Comparison of ENCODE assay signal across 12 cellular contexts in the genomic region with DNA sequence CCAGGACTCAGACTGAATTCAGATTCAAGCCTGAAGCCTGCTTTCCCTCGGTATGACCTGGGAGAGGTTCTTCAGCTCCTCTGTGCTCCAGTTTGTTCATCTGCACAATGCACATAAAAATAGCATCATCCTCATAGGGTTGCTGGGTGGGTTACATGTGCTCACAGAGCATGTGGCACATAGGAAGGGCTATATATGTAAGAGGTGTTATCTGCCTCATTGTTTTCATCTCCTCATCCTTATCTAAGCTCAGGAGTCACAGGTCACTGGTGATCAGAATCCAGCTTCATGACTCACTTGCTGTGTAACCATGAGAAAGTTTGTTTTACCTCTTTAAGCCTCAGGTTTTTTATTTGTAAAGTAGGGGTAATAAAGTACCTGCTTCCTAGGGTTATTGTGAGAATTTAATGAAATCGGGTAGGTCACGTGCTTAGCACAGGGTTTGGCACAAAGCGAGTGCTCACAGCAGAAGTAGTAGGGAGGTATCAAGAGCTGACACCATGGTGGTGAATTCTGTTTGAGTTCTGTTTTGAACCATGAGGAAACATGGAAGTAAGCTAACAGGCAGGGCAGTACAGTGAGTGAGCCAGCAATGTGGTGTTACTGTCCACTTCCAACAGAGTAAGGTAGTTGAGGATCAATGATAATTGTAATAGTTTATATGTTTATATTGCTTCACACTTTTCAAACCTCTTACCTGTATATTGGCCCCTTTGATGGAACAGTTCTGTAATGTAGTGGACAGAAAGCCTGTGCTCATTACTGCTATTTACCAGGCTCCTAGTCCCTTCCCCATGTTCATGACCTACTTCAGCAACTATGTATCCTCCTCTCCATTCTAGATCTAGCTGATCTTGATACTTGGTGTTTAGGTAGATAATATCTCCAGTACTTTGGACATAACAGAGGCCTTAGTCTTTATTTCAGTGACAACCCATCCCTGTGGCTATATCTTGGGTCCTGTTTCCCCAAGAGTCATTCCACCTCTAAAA.
DNase-seq lines count a peak whose midpoint lies in the region; ATAC-seq and TF ChIP-seq lines count a peak whose summit lies in the region.
"Had no signal": no experiment of that assay in that cellular context is flagged by ENCODE, and none has a peak within 500 bp of the region (broad histone marks: within the 10 kb centered on the region; RNA-seq: fewer than 3 reads in every experiment).

No MANE protein-coding gene starts in this region.

- H4K20me1 ChIP-seq in hepatocyte (ENCODE audit: insufficient read depth, poor library complexity, severe bottlenecking) (no peaks in the 10 kb centered on the region), smooth muscle cell (ENCODE audit: low read depth) (no peaks in the 10 kb centered on the region)

- no peak overlapping the region for H3K4me3 ChIP-seq in hepatocyte
- H3K4me3 ChIP-seq in smooth muscle cell = no peak overlapping the region

- no peak overlapping the region for H2AFZ ChIP-seq in hepatocyte
- no peak overlapping the region for H2AFZ ChIP-seq in smooth muscle cell (ENCODE audit: low read depth)

- 50% methylated on average over 4 of the region's 4 CpGs for WGBS in hepatocyte (ENCODE audit: low lambda C conversion rate, missing lambda C conversion rate)
- WGBS in smooth muscle cell (ENCODE audit: low lambda C conversion rate) = 93% methylated on average over 4 of the region's 4 CpGs

- H3K9ac ChIP-seq in smooth muscle cell (ENCODE audit: low read depth) = no peak overlapping the region

- CTCF ChIA-PET in WTC11 (lab: Charles Lee) = interaction anchor here (0.6 kb wide), 1 partner anchor 95 kb away, joined by 3 read pairs; no protein-coding TSS in a partner anchor

- no peaks in the 10 kb centered on the region for H3K79me2 ChIP-seq in hepatocyte
- no peaks in the 10 kb centered on the region for H3K79me2 ChIP-seq in smooth muscle cell (ENCODE audit: low read depth)

- DNase-seq in Right ventricle myocardium superior (no peak), Right ventricle myocardium inferior (ENCODE audit: missing footprints) (no peak), WTC11 (ENCODE audit: low spot score) (no peak), hepatocyte (ENCODE audit: low spot score) (peak; percentile 61), smooth muscle cell (lab: John Stamatoyannopoulos, UW; ENCODE audit: unreplicated experiment) (no peak), GM19240 (ENCODE audit: insufficient read length, low spot score) (no peak)
- DNase-seq in activated T-cell treated with anti-CD3 and anti-CD28 coated beads, Interleukin-2, amount 50 U/mL, for 48 hours = no peak
- no peak for DNase-seq in stimulated activated naive B cell treated with anti-CD40 and anti-IgM and Interleukin-4, amounts not matched to agents 10 μg/mL and 1 μg/mL and 100 μg/mL, for 72 hours
- DNase-seq: activated CD4-positive, CD25-positive, alpha-beta regulatory T cell treated with anti-CD3 and anti-CD28 coated beads, Interleukin-2, amount 50 U/mL, for 72 hours; NCI-H2227 treated with DMSO at 0.1 percent for 48 hours; T-cell had no signal

- no peaks in the 10 kb centered on the region for H3F3A ChIP-seq in smooth muscle cell (ENCODE audit: low read depth)

- no peaks in the 10 kb centered on the region for H3K36me3 Mint-ChIP-seq in WTC11
- peaks cover 27 to 36% of the 10 kb centered on the region in 2 donors for H3K36me3 Mint-ChIP-seq in stimulated activated naive B cell treated with anti-CD40 and anti-IgM and Interleukin-4, amounts not matched to agents 10 μg/mL and 1 μg/mL and 100 μg/mL, for 72 hours

- no peaks in the 10 kb centered on the region for H3K27me3 Mint-ChIP-seq in WTC11 (ENCODE audit: low read depth)
- H3K27me3 Mint-ChIP-seq in stimulated activated naive B cell treated with anti-CD40 and anti-IgM and Interleukin-4, amounts not matched to agents 10 μg/mL and 1 μg/mL and 100 μg/mL, for 72 hours = no peaks in the 10 kb centered on the region
- H3K27me3 Mint-ChIP-seq: T-cell had no signal

- POLR2A ChIA-PET in WTC11 (lab: Charles Lee) = no interaction called here

- no peak overlapping the region for H3K4me3 Mint-ChIP-seq in WTC11
- H3K4me3 Mint-ChIP-seq in stimulated activated naive B cell treated with anti-CD40 and anti-IgM and Interleukin-4, amounts not matched to agents 10 μg/mL and 1 μg/mL and 100 μg/mL, for 72 hours = no peak overlapping the region
- H3K4me3 Mint-ChIP-seq: T-cell had no signal

- peak overlapping the region; percentile 0; the same call in 1 of the 2 replicates for H3K27ac Mint-ChIP-seq in WTC11
- H3K27ac Mint-ChIP-seq in stimulated activated naive B cell treated with anti-CD40 and anti-IgM and Interleukin-4, amounts not matched to agents 10 μg/mL and 1 μg/mL and 100 μg/mL, for 72 hours = no peak overlapping the region
- H3K27ac Mint-ChIP-seq: T-cell had no signal

- no peaks in the 10 kb centered on the region for H3K4me1 Mint-ChIP-seq in WTC11
- H3K4me1 Mint-ChIP-seq in stimulated activated naive B cell treated with anti-CD40 and anti-IgM and Interleukin-4, amounts not matched to agents 10 μg/mL and 1 μg/mL and 100 μg/mL, for 72 hours = no peaks in the 10 kb centered on the region
- H3K4me1 Mint-ChIP-seq: T-cell had no signal

- H3K27ac ChIP-seq in hepatocyte = peak overlapping the region; percentile 60
- H3K27ac ChIP-seq in smooth muscle cell (ENCODE audit: low read depth) = peak overlapping the region; percentile 10
- H3K27ac ChIP-seq: neutrophil had no signal

- no peaks in the 10 kb centered on the region for H3K27me3 ChIP-seq in hepatocyte
- H3K27me3 ChIP-seq in smooth muscle cell (ENCODE audit: low read depth) = no peaks in the 10 kb centered on the region
- H3K27me3 ChIP-seq: neutrophil had no signal

- peak; percentile 56 for ATAC-seq in Right ventricle myocardium superior (ENCODE audit: poor library complexity)
- no peak for ATAC-seq in Right ventricle myocardium inferior
- ATAC-seq in WTC11 = no peak
- ATAC-seq in stimulated activated naive B cell treated with anti-CD40 and anti-IgM and Interleukin-4, amounts not matched to agents 10 μg/mL and 1 μg/mL and 100 μg/mL, for 72 hours (replicated peaks) = no peak
- ATAC-seq: T-cell had no signal

- no peaks in the 10 kb centered on the region for H3K36me3 ChIP-seq in hepatocyte (replicated peaks; ENCODE audit: insufficient read depth, low read depth)
- no peaks in the 10 kb centered on the region for H3K36me3 ChIP-seq in smooth muscle cell (ENCODE audit: low read depth)
- H3K36me3 ChIP-seq: neutrophil had no signal

- no peak for TF ChIP-seq CTCF in WTC11 (IDR thresholded peaks at IDR 0.05)
- TF ChIP-seq CTCF in hepatocyte (IDR thresholded peaks at IDR 0.05; ENCODE audit: poor library complexity) = no peak
- no peak for TF ChIP-seq CTCF in smooth muscle cell (IDR thresholded peaks at IDR 0.05; ENCODE audit: borderline replicate concordance, insufficient read depth, poor library complexity, severe bottlenecking)

- intact Hi-C loops in Right ventricle myocardium superior (cut with DNase I) = no loop called here
- intact Hi-C loops in Right ventricle myocardium inferior (cut with DNase I) = no loop called here

- H3K4me2 ChIP-seq in hepatocyte (no peak overlapping the region), smooth muscle cell (no peak overlapping the region)

- H3K9me3 Mint-ChIP-seq in WTC11 = no peaks in the 10 kb centered on the region
- no peaks in the 10 kb centered on the region for H3K9me3 Mint-ChIP-seq in stimulated activated naive B cell treated with anti-CD40 and anti-IgM and Interleukin-4, amounts not matched to agents 10 μg/mL and 1 μg/mL and 100 μg/mL, for 72 hours
- H3K9me3 Mint-ChIP-seq: T-cell had no signal

- H3K4me1 ChIP-seq in hepatocyte (ENCODE audit: insufficient read depth) (peaks cover 6% of the 10 kb centered on the region), smooth muscle cell (ENCODE audit: low read depth) (no peaks in the 10 kb centered on the region)

- no peaks in the 10 kb centered on the region for H3K9me2 ChIP-seq in hepatocyte (replicated peaks; ENCODE audit: insufficient read depth)

- H3K9me3 ChIP-seq in hepatocyte (ENCODE audit: low read depth) (no peaks in the 10 kb centered on the region), smooth muscle cell (replicated peaks; ENCODE audit: low read depth) (no peaks in the 10 kb centered on the region)
- H3K9me3 ChIP-seq: neutrophil had no signal

TF ChIP-seq in WTC11, 78 proteins besides CTCF, POLR2A, EP300 and RAD21:
- peak; percentile 57 for TF ChIP-seq GABPB1 (CRISPR knock-in tag; IDR thresholded peaks at IDR 0.05)
- TF ChIP-seq, protein P1, sequence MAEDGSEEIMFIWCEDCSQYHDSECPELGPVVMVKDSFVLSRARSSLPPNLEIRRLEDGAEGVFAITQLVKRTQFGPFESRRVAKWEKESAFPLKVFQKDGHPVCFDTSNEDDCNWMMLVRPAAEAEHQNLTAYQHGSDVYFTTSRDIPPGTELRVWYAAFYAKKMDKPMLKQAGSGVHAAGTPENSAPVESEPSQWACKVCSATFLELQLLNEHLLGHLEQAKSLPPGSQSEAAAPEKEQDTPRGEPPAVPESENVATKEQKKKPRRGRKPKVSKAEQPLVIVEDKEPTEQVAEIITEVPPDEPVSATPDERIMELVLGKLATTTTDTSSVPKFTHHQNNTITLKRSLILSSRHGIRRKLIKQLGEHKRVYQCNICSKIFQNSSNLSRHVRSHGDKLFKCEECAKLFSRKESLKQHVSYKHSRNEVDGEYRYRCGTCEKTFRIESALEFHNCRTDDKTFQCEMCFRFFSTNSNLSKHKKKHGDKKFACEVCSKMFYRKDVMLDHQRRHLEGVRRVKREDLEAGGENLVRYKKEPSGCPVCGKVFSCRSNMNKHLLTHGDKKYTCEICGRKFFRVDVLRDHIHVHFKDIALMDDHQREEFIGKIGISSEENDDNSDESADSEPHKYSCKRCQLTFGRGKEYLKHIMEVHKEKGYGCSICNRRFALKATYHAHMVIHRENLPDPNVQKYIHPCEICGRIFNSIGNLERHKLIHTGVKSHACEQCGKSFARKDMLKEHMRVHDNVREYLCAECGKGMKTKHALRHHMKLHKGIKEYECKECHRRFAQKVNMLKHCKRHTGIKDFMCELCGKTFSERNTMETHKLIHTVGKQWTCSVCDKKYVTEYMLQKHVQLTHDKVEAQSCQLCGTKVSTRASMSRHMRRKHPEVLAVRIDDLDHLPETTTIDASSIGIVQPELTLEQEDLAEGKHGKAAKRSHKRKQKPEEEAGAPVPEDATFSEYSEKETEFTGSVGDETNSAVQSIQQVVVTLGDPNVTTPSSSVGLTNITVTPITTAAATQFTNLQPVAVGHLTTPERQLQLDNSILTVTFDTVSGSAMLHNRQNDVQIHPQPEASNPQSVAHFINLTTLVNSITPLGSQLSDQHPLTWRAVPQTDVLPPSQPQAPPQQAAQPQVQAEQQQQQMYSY (CRISPR knock-in tag; IDR thresholded peaks at IDR 0.05) = no peak
